In genomic region chr4:17618926-17619325, GRCh38 we compare ENCODE assay signal across 1 cellular context.
TF ChIP-seq lines count a peak whose summit lies in the region.

No MANE protein-coding gene starts in this region.

TF ChIP-seq in GM12878, 131 proteins besides CTCF, POLR2A, EP300 and RAD21:
- TF ChIP-seq ELK1 (IDR thresholded peaks at IDR 0.05; ENCODE audit: low read depth, low read length) (no peak), ZZZ3 (IDR thresholded peaks at IDR 0.05; ENCODE audit: control insufficient read depth, insufficient read length, low read depth) (no peak), NFXL1 (IDR thresholded peaks at IDR 0.05; ENCODE audit: borderline replicate concordance) (no peak), MYC (IDR thresholded peaks at IDR 0.05; ENCODE audit: insufficient read depth, insufficient read length, insufficient replicate concordance, low read length, severe bottlenecking) (no peak), GABPA (IDR thresholded peaks at IDR 0.05; ENCODE audit: low read depth) (no peak), GATAD2B (conservative IDR thresholded peaks at IDR 0.05; ENCODE audit: low read depth) (no peak), ZNF274 (IDR thresholded peaks at IDR 0.05; ENCODE audit: insufficient read depth, insufficient read length) (no peak), CBFB (IDR thresholded peaks at IDR 0.05; ENCODE audit: low read depth) (no peak), RBBP5 (conservative IDR thresholded peaks at IDR 0.05) (no peak), BCLAF1 (IDR thresholded peaks at IDR 0.05) (no peak), NR2C2 (IDR thresholded peaks at IDR 0.05; ENCODE audit: borderline replicate concordance, control insufficient read depth, insufficient read length, low read depth) (no peak), PAX8 (IDR thresholded peaks at IDR 0.05) (no peak)
